ENCODE assay signal across 12 cellular contexts in the genomic region with DNA sequence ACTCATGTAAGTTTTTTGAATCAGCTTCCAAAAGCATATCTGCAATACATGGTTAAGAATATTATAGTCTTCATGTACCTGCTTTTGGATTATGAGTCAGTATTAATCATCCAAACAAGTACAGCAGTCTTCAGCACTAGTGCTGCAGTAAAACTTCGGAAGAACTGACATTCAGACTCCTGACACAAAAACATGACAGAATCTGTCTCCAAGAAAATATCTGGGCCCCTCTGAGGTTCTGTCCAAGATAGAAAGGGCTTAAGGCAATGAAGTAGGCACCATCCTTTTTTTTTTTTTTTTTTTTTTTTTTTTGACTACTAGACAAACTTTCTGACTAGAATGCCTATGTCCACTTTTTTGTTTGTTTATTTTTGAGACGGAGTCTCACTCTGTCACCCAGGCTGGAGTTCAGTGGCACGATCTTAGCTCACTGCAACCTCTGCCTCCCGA.
A peak's percentile ranks its signal among the peaks of the same experiment; 100 is the strongest.
DNase-seq lines count a peak whose midpoint lies in the region; ATAC-seq lines count a peak whose summit lies in the region.
"Had no signal": no experiment of that assay in that cellular context is flagged by ENCODE, and none has a peak within 500 bp of the region (broad histone marks: within the 10 kb centered on the region; RNA-seq: fewer than 3 reads in every experiment).

No MANE protein-coding gene starts in this region.

- H3K27me3 Mint-ChIP-seq in activated CD8-positive, alpha-beta memory T cell treated with anti-CD3 and anti-CD28 coated beads, Interleukin-2, amount 10 ng/mL, durations not matched to agents 7 days and 5 days = no peaks in the 10 kb centered on the region
- H3K27me3 Mint-ChIP-seq in T-helper 17 cell = no peaks in the 10 kb centered on the region
- no peaks in the 10 kb centered on the region for H3K27me3 Mint-ChIP-seq in stimulated activated naive CD8-positive, alpha-beta T cell treated with anti-CD3 and anti-CD28 coated beads, Interleukin-15, amount 100 ng/mL, for 72 hours

- no peaks in the 10 kb centered on the region for H3K9me3 Mint-ChIP-seq in activated CD8-positive, alpha-beta memory T cell treated with anti-CD3 and anti-CD28 coated beads, Interleukin-2, amount 10 ng/mL, durations not matched to agents 7 days and 5 days (ENCODE audit: low read depth)
- H3K9me3 Mint-ChIP-seq in stimulated activated naive CD8-positive, alpha-beta T cell treated with anti-CD3 and anti-CD28 coated beads, Interleukin-15, amount 100 ng/mL, for 72 hours = no peaks in the 10 kb centered on the region

- H3K27ac Mint-ChIP-seq in activated CD8-positive, alpha-beta memory T cell treated with anti-CD3 and anti-CD28 coated beads, Interleukin-2, amount 10 ng/mL, durations not matched to agents 7 days and 5 days = peak overlapping the region; percentile 34
- peak overlapping the region; percentile 72 for H3K27ac Mint-ChIP-seq in T-helper 17 cell
- H3K27ac Mint-ChIP-seq in stimulated activated naive CD8-positive, alpha-beta T cell treated with anti-CD3 and anti-CD28 coated beads, Interleukin-15, amount 100 ng/mL, for 72 hours = peak overlapping the region; percentile 80 to 90

- H3K4me1 Mint-ChIP-seq in activated CD8-positive, alpha-beta memory T cell treated with anti-CD3 and anti-CD28 coated beads, Interleukin-2, amount 10 ng/mL, durations not matched to agents 7 days and 5 days = peaks cover 26% of the 10 kb centered on the region
- peaks cover 33% of the 10 kb centered on the region for H3K4me1 Mint-ChIP-seq in T-helper 17 cell
- peaks cover 60% of the 10 kb centered on the region for H3K4me1 Mint-ChIP-seq in stimulated activated naive CD8-positive, alpha-beta T cell treated with anti-CD3 and anti-CD28 coated beads, Interleukin-15, amount 100 ng/mL, for 72 hours

- no peak for DNase-seq in activated CD8-positive, alpha-beta memory T cell treated with anti-CD3 and anti-CD28 coated beads, Interleukin-2, amount 10 ng/mL, durations not matched to agents 7 days and 5 days
- no peak for DNase-seq in activated CD8-positive, alpha-beta memory T cell treated with anti-CD3 and anti-CD28 coated beads, Interleukin-2, amount 50 U/mL, for 48 hours
- DNase-seq in T-helper 17 cell (no peak), left ventricle myocardium superior (no peak), DMS114 treated with DMSO at 0.1 percent for 48 hours (lab: John Stamatoyannopoulos, UW; ENCODE audit: unreplicated experiment) (no peak), NCI-H1417 treated with DMSO at 0.1 percent for 48 hours (lab: John Stamatoyannopoulos, UW) (no peak)
- DNase-seq in stimulated activated naive CD8-positive, alpha-beta T cell treated with anti-CD3 and anti-CD28 coated beads, Interleukin-15, amount 100 ng/mL, for 72 hours = no peak
- DNase-seq: activated CD4-positive, CD25-positive, alpha-beta regulatory T cell treated with anti-CD3 and anti-CD28 coated beads, Interleukin-2, amount 50 U/mL, for 72 hours; GOT3; NCI-H2227 treated with DMSO at 0.1 percent for 48 hours; stimulated activated CD4-positive, alpha-beta T cell treated with anti-CD3 and anti-CD28 coated beads, Interleukin-15, amount 100 ng/mL, for 24 hours had no signal

- no peak for ATAC-seq in activated CD8-positive, alpha-beta memory T cell treated with anti-CD3 and anti-CD28 coated beads, Interleukin-2, amount 10 ng/mL, durations not matched to agents 7 days and 5 days
- ATAC-seq in T-helper 17 cell (no peak), left ventricle myocardium superior (peak; percentile 59), HG03439 (IDR thresholded peaks at IDR 0.05; ENCODE audit: unreplicated experiment) (no peak)
- ATAC-seq in stimulated activated naive CD8-positive, alpha-beta T cell treated with anti-CD3 and anti-CD28 coated beads, Interleukin-15, amount 100 ng/mL, for 72 hours = peak; percentile 74

- no peaks in the 10 kb centered on the region for H3K9me3 ChIP-seq in T-helper 17 cell (ENCODE audit: control insufficient read depth, low read length, poor library complexity, severe bottlenecking)

- H3K36me3 Mint-ChIP-seq in activated CD8-positive, alpha-beta memory T cell treated with anti-CD3 and anti-CD28 coated beads, Interleukin-2, amount 10 ng/mL, durations not matched to agents 7 days and 5 days = peaks cover 7% of the 10 kb centered on the region
- H3K36me3 Mint-ChIP-seq in T-helper 17 cell (ENCODE audit: low read depth) = no peaks in the 10 kb centered on the region

- no peak overlapping the region for H3K4me3 Mint-ChIP-seq in activated CD8-positive, alpha-beta memory T cell treated with anti-CD3 and anti-CD28 coated beads, Interleukin-2, amount 10 ng/mL, durations not matched to agents 7 days and 5 days
- no peak overlapping the region for H3K4me3 Mint-ChIP-seq in T-helper 17 cell
- H3K4me3 Mint-ChIP-seq in stimulated activated naive CD8-positive, alpha-beta T cell treated with anti-CD3 and anti-CD28 coated beads, Interleukin-15, amount 100 ng/mL, for 72 hours = peak overlapping the region in 1 of 2 donors; percentile 17

- intact Hi-C loops in left ventricle myocardium superior (cut with micrococcal nuclease) = no loop called here

- CTCF ChIA-PET in activated CD8-positive, alpha-beta memory T cell treated with anti-CD3 and anti-CD28 coated beads, Interleukin-2, amount 10 ng/mL, durations not matched to agents 7 days and 5 days (lab: Charles Lee) = interaction anchor here (1.1 kb wide), 1 partner anchor 14 kb away, joined by 3 read pairs; no protein-coding TSS in a partner anchor

Comparison
In these comparisons a context has a peak if more than half of its experiments do, and no peak if none do; other contexts are left out.
1. ATAC-seq: peak in left ventricle myocardium superior (single experiment) and stimulated activated naive CD8-positive, alpha-beta T cell treated with anti-CD3 and anti-CD28 coated beads, Interleukin-15, amount 100 ng/mL, for 72 hours (single experiment); none in activated CD8-positive, alpha-beta memory T cell treated with anti-CD3 and anti-CD28 coated beads, Interleukin-2, amount 10 ng/mL, durations not matched to agents 7 days and 5 days (single experiment), T-helper 17 cell (single experiment) and HG03439 (single experiment).
2. H3K27ac Mint-ChIP-seq: peak in every context shown above with its lines; median percentile 85 in stimulated activated naive CD8-positive, alpha-beta T cell treated with anti-CD3 and anti-CD28 coated beads, Interleukin-15, amount 100 ng/mL, for 72 hours; 72 in T-helper 17 cell; 34 in activated CD8-positive, alpha-beta memory T cell treated with anti-CD3 and anti-CD28 coated beads, Interleukin-2, amount 10 ng/mL, durations not matched to agents 7 days and 5 days.